Comparison of ENCODE assay signal across 16 cellular contexts in the genomic region with DNA sequence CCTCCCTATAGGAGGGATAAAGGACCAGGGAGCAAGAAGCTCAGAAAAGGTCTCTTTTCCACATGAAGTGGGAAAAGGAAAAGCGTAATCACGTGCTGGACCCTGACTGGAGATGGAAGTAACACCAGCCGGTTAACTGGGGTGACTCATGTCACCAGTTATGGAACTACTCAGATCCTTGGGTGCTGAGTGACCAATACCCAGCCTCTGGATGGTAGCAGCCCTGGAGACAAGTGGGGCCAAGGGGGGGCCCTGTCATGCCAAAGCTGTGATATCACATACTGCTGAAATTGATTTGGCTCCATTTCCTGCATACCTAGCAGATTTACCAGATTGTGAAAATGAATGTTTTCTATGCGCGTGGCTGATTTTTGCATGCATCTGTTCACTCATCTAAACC.
DNase-seq lines count a peak whose midpoint lies in the region; ATAC-seq and FAIRE-seq lines count a peak whose summit lies in the region.
"Had no signal": no experiment of that assay in that cellular context is flagged by ENCODE, and none has a peak within 500 bp of the region (broad histone marks: within the 10 kb centered on the region; RNA-seq: fewer than 3 reads in every experiment).

No MANE protein-coding gene starts in this region.

- no peaks in the 10 kb centered on the region for H3K36me3 Mint-ChIP-seq in activated T-helper 1 cell treated with anti-CD3 and anti-CD28 coated beads, Interleukin-12 subunit alpha, Interleukin-12 subunit beta, Interleukin-2, Interleukin-4 antibody, amounts not matched to agents 30 ng/mL and 10 ng/mL and 1 ng/mL, durations not matched to agents 14 hours and 24 hours and 36 hours (ENCODE audit: low read depth)

- no peaks in the 10 kb centered on the region for H3K9me3 Mint-ChIP-seq in activated T-helper 1 cell treated with anti-CD3 and anti-CD28 coated beads, Interleukin-12 subunit alpha, Interleukin-12 subunit beta, Interleukin-2, Interleukin-4 antibody, amounts not matched to agents 30 ng/mL and 10 ng/mL and 1 ng/mL, durations not matched to agents 14 hours and 24 hours and 36 hours
- H3K9me3 Mint-ChIP-seq: stimulated activated effector memory CD8-positive, alpha-beta T cell treated with anti-CD3 and anti-CD28 coated beads, Interleukin-12 subunit alpha, Interleukin-12 subunit beta, amount 100 ng/mL, for 72 hours had no signal

- peaks cover 6% of the 10 kb centered on the region for H3K4me1 Mint-ChIP-seq in activated T-helper 1 cell treated with anti-CD3 and anti-CD28 coated beads, Interleukin-12 subunit alpha, Interleukin-12 subunit beta, Interleukin-2, Interleukin-4 antibody, amounts not matched to agents 30 ng/mL and 10 ng/mL and 1 ng/mL, durations not matched to agents 14 hours and 24 hours and 36 hours (ENCODE audit: low read depth)
- H3K4me1 Mint-ChIP-seq: B cell had no signal

- DNase-seq in AG08396 (ENCODE audit: low spot score), result peak; percentile 35
- DNase-seq in HT1080 (ENCODE audit: low read depth), result peak; percentile 92
- peak; percentile 34 for DNase-seq in amniotic stem cell (lab: John Stamatoyannopoulos, UW)
- peak; percentile 98 for DNase-seq in kidney tubule cell (ENCODE audit: low spot score)
- DNase-seq in frontal cortex (ENCODE audit: low spot score in 2 of 2), result no peak
- no peak for DNase-seq in T-helper 9 cell
- no peak for DNase-seq in activated T-helper 1 cell treated with anti-CD3 and anti-CD28 coated beads, Interleukin-12 subunit alpha, Interleukin-12 subunit beta, Interleukin-2, Interleukin-4 antibody, amounts not matched to agents 30 ng/mL and 10 ng/mL and 1 ng/mL, durations not matched to agents 14 hours and 24 hours and 36 hours (ENCODE audit: low spot score)
- DNase-seq: activated T-cell treated with anti-CD3 and anti-CD28 coated beads, Interleukin-2, amount 50 U/mL, for 1 hour; amygdala; endodermal cell; hippocampal formation; Right ventricle myocardium superior; stimulated activated CD4-positive, alpha-beta T cell treated with anti-CD3 and anti-CD28 coated beads, Interleukin-1b, Interleukin-23, amount 100 ng/mL, for 48 hours had no signal

- no peak overlapping the region for H3K4me3 Mint-ChIP-seq in activated T-helper 1 cell treated with anti-CD3 and anti-CD28 coated beads, Interleukin-12 subunit alpha, Interleukin-12 subunit beta, Interleukin-2, Interleukin-4 antibody, amounts not matched to agents 30 ng/mL and 10 ng/mL and 1 ng/mL, durations not matched to agents 14 hours and 24 hours and 36 hours
- H3K4me3 Mint-ChIP-seq: B cell; endodermal cell; stimulated activated effector memory CD8-positive, alpha-beta T cell treated with anti-CD3 and anti-CD28 coated beads, Interleukin-12 subunit alpha, Interleukin-12 subunit beta, amount 100 ng/mL, for 72 hours had no signal

- ATAC-seq in GM21717 (IDR thresholded peaks at IDR 0.05; ENCODE audit: unreplicated experiment), result no peak
- ATAC-seq: stimulated activated effector memory CD8-positive, alpha-beta T cell treated with anti-CD3 and anti-CD28 coated beads, Interleukin-12 subunit alpha, Interleukin-12 subunit beta, amount 100 ng/mL, for 72 hours had no signal

- intact Hi-C loops in activated T-helper 1 cell treated with anti-CD3 and anti-CD28 coated beads, Interleukin-12 subunit alpha, Interleukin-12 subunit beta, Interleukin-2, Interleukin-4 antibody, amounts not matched to agents 30 ng/mL and 10 ng/mL and 1 ng/mL, durations not matched to agents 14 hours and 24 hours and 36 hours (cut with micrococcal nuclease), result no loop called here

- no peak for FAIRE-seq in frontal cortex (lab: Jason Lieb, UNC)

- no peak overlapping the region for H3K27ac Mint-ChIP-seq in activated T-helper 1 cell treated with anti-CD3 and anti-CD28 coated beads, Interleukin-12 subunit alpha, Interleukin-12 subunit beta, Interleukin-2, Interleukin-4 antibody, amounts not matched to agents 30 ng/mL and 10 ng/mL and 1 ng/mL, durations not matched to agents 14 hours and 24 hours and 36 hours
- H3K27ac Mint-ChIP-seq: B cell; endodermal cell; stimulated activated effector memory CD8-positive, alpha-beta T cell treated with anti-CD3 and anti-CD28 coated beads, Interleukin-12 subunit alpha, Interleukin-12 subunit beta, amount 100 ng/mL, for 72 hours had no signal

- H3K27me3 Mint-ChIP-seq in activated T-helper 1 cell treated with anti-CD3 and anti-CD28 coated beads, Interleukin-12 subunit alpha, Interleukin-12 subunit beta, Interleukin-2, Interleukin-4 antibody, amounts not matched to agents 30 ng/mL and 10 ng/mL and 1 ng/mL, durations not matched to agents 14 hours and 24 hours and 36 hours (ENCODE audit: insufficient read depth), result peaks cover 9% of the 10 kb centered on the region
- H3K27me3 Mint-ChIP-seq: B cell had no signal

Comparison
In these comparisons a context has a peak if more than half of its experiments do, and no peak if none do; other contexts are left out.
1. DNase-seq: peak in AG08396 (single experiment), HT1080 (single experiment), amniotic stem cell (single experiment) and kidney tubule cell (single experiment); none in frontal cortex (0 of 2), T-helper 9 cell (single experiment) and activated T-helper 1 cell treated with anti-CD3 and anti-CD28 coated beads, Interleukin-12 subunit alpha, Interleukin-12 subunit beta, Interleukin-2, Interleukin-4 antibody, amounts not matched to agents 30 ng/mL and 10 ng/mL and 1 ng/mL, durations not matched to agents 14 hours and 24 hours and 36 hours (single experiment).